ENCODE assay signal across 3 cellular contexts in the genomic region with DNA sequence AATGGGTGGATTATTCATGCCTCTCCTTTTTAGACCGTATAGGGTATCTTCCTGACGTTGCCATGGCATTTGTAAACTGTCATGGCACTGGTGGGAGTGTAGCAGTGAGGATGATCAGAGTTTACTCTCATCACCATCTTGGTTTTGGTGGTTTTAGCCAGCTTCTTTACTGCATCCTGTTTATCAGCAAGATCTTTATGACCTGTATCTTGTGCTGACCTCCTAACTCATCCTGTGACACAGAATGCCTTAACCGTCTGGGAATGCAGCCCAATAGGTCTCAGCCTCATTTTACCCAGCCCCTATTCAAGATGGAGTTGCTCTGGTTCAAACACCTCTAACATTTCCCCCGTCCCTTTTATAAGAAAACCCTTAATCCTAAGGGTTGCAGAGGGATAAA. TPM values are rescaled to one million over a fixed set of nuclear protein-coding genes. Genes with fewer than 3 reads are reported as not detected.
"Had no signal": no experiment of that assay in that cellular context is flagged by ENCODE, and none has a peak within 500 bp of the region (broad histone marks: within the 10 kb centered on the region; RNA-seq: fewer than 3 reads in every experiment).

No MANE protein-coding gene starts in this region.

RNA-seq across cellular contexts. Expression of gene LRTM1, which starts 50.1 kb away (rescaled TPM):
- total RNA-seq: LHCN-M2, MCF 10A, NCI-H460 had no signal
